In genomic region chr6:169158182-169158573, GRCh38 we compare ENCODE assay signal across 10 cellular contexts.
A peak's percentile ranks its signal among the peaks of the same experiment; 100 is the strongest.
DNase-seq lines count a peak whose midpoint lies in the region; ATAC-seq and TF ChIP-seq lines count a peak whose summit lies in the region.
"Had no signal": no experiment of that assay in that cellular context is flagged by ENCODE, and none has a peak within 500 bp of the region (broad histone marks: within the 10 kb centered on the region; RNA-seq: fewer than 3 reads in every experiment).

No MANE protein-coding gene starts in this region.

- intact Hi-C loops in ascending aorta (cut with DNase I) = loop anchor here (1.0 to 5.0 kb wide), 2 partner anchors 94 to 112 kb away; partner anchors contain the start of gene THBS2
- intact Hi-C loops in upper lobe of right lung (cut with DNase I) = no loop called here
- intact Hi-C loops in PC-3 (cut with micrococcal nuclease) = no loop called here

- no TSS peak for BruUV-seq in PC-3 (replicated peaks; lab: Mats Ljungman, UMichigan)

- H3K27ac ChIP-seq in ascending aorta (peak overlapping the region; percentile 73 to 87), foreskin keratinocyte (peak overlapping the region; percentile 26), upper lobe of right lung (peak overlapping the region; percentile 1), PC-3 (ENCODE audit: low read length) (no peak overlapping the region)

- H3K4me2 ChIP-seq in PC-3 (ENCODE audit: low read length) = no peak overlapping the region

- POLR2A ChIA-PET in PC-3 (lab: Charles Lee; ENCODE audit: unreplicated experiment) = no interaction called here

- peak in 1 of 2 donors; percentile 74 for DNase-seq in ascending aorta (ENCODE audit: low spot score in 2 of 2)
- no peak for DNase-seq in foreskin keratinocyte
- DNase-seq in myocyte (ENCODE audit: low read depth) = peak; percentile 83
- peak; percentile 67 for DNase-seq in upper lobe of right lung
- no peak for DNase-seq in NCI-H1436 (lab: John Stamatoyannopoulos, UW)
- DNase-seq in PC-3 = no peak
- DNase-seq: activated T-cell treated with anti-CD3 and anti-CD28 coated beads, Interleukin-2, amount 50 U/mL, for 1 hour; DND-41; NCI-H1694 treated with DMSO at 0.1 percent for 48 hours had no signal

- H3K27me3 ChIP-seq in ascending aorta (no peaks in the 10 kb centered on the region), foreskin keratinocyte (peaks cover under 1% of the 10 kb centered on the region), upper lobe of right lung (no peaks in the 10 kb centered on the region), PC-3 (ENCODE audit: low read length) (no peaks in the 10 kb centered on the region)

- no peak for TF ChIP-seq CTCF in ascending aorta (IDR thresholded peaks at IDR 0.05)
- no peak for TF ChIP-seq CTCF in foreskin keratinocyte (conservative IDR thresholded peaks at IDR 0.05)
- TF ChIP-seq CTCF in upper lobe of right lung (IDR thresholded peaks at IDR 0.05) = no peak
- TF ChIP-seq CTCF in PC-3 (conservative IDR thresholded peaks at IDR 0.05; ENCODE audit: low read depth, low read length) = no peak

- no peaks in the 10 kb centered on the region for H3F3A ChIP-seq in PC-3 (ENCODE audit: low read length, unreplicated experiment)

- H3K9ac ChIP-seq in PC-3 (ENCODE audit: low read length) = no peak overlapping the region

- CTCF ChIA-PET in PC-3 (lab: Charles Lee) = no interaction called here

- peak overlapping the region; percentile 12 for H3K4me3 ChIP-seq in ascending aorta
- no peak overlapping the region for H3K4me3 ChIP-seq in upper lobe of right lung
- H3K4me3 ChIP-seq in PC-3 (ENCODE audit: low read length) = no peak overlapping the region

- ATAC-seq in foreskin keratinocyte (no peak), upper lobe of right lung (no peak), PC-3 (no peak), HG03097 (IDR thresholded peaks at IDR 0.05; ENCODE audit: low FRiP score, unreplicated experiment) (no peak)

- no peaks in the 10 kb centered on the region for H3K36me3 ChIP-seq in ascending aorta
- H3K36me3 ChIP-seq in upper lobe of right lung = no peaks in the 10 kb centered on the region
- H3K36me3 ChIP-seq in PC-3 (ENCODE audit: low read depth, low read length) = no peaks in the 10 kb centered on the region

- H3K4me1 ChIP-seq in ascending aorta (peaks cover 15 to 28% of the 10 kb centered on the region in 2 donors), foreskin keratinocyte (peaks cover 10% of the 10 kb centered on the region), upper lobe of right lung (peaks cover 18% of the 10 kb centered on the region), PC-3 (ENCODE audit: insufficient read depth, low read length) (peaks cover 9% of the 10 kb centered on the region; the same call in 1 of the 2 replicates)

- no peaks in the 10 kb centered on the region for H4K20me1 ChIP-seq in PC-3 (ENCODE audit: low read length)

- H3K79me2 ChIP-seq in PC-3 (ENCODE audit: low read length) = no peaks in the 10 kb centered on the region

- H2AFZ ChIP-seq in PC-3 (ENCODE audit: low read length) = no peak overlapping the region

- H3K9me2 ChIP-seq in PC-3 (replicated peaks; ENCODE audit: low read length) = no peaks in the 10 kb centered on the region

- H3K9me3 ChIP-seq in ascending aorta (no peaks in the 10 kb centered on the region), upper lobe of right lung (no peaks in the 10 kb centered on the region), PC-3 (ENCODE audit: low read length) (no peaks in the 10 kb centered on the region)

Comparison
In these comparisons a context has a peak if more than half of its experiments do, and no peak if none do; other contexts are left out.
1. DNase-seq: peak in myocyte (single experiment) and upper lobe of right lung (single experiment); none in foreskin keratinocyte (0 of 2), NCI-H1436 (single experiment) and PC-3 (single experiment).
2. H3K4me3 ChIP-seq: peak in ascending aorta (2 of 2); none in upper lobe of right lung (single experiment) and PC-3 (single experiment).